Comparison of ENCODE assay signal across 7 cellular contexts in genomic region chr2:55311444-55311870, GRCh38. TPM values are rescaled to one million over a fixed set of nuclear protein-coding genes. Genes with fewer than 3 reads are reported as not detected.
A peak's percentile ranks its signal among the peaks of the same experiment; 100 is the strongest.
DNase-seq lines count a peak whose midpoint lies in the region; ATAC-seq and TF ChIP-seq lines count a peak whose summit lies in the region.

No MANE protein-coding gene starts in this region.

- no peaks in the 10 kb centered on the region for H3K9me3 Mint-ChIP-seq in chondrocyte (ENCODE audit: low read depth)
- no peaks in the 10 kb centered on the region for H3K9me3 Mint-ChIP-seq in CD8-positive, alpha-beta memory T cell

- DNase-seq in Jurkat, Clone E6-1 (ENCODE audit: low read depth, low spot score): peak; percentile 2
- DNase-seq in chondrocyte (ENCODE audit: low spot score) (no peak), spleen (no peak), NCI-H1930 (lab: John Stamatoyannopoulos, UW) (no peak)
- no peak for DNase-seq in CD8-positive, alpha-beta memory T cell

- peaks cover 25% of the 10 kb centered on the region for H3K36me3 Mint-ChIP-seq in chondrocyte (ENCODE audit: low read depth)
- peaks cover 0 to 30% (median 14%) of the 10 kb centered on the region in 3 donors for H3K36me3 Mint-ChIP-seq in CD8-positive, alpha-beta memory T cell

- no peak overlapping the region for H3K4me3 ChIP-seq in Jurkat, Clone E6-1 (ENCODE audit: low read length)
- H3K4me3 ChIP-seq in CD8-positive, alpha-beta memory T cell (ENCODE audit: low read length): no peak overlapping the region
- no peak overlapping the region for H3K4me3 ChIP-seq in spleen

- no peak for TF ChIP-seq POLR2A in spleen (IDR thresholded peaks at IDR 0.05)

- ATAC-seq in GM18499 (IDR thresholded peaks at IDR 0.05; ENCODE audit: insufficient read depth, unreplicated experiment) (peak; percentile 93), GM21737 (IDR thresholded peaks at IDR 0.05; ENCODE audit: unreplicated experiment) (peak; percentile 89)

- intact Hi-C loops in spleen (cut with DNase I; ENCODE audit: low total_unique reads): no loop called here

- H3K9me3 ChIP-seq in CD8-positive, alpha-beta memory T cell (ENCODE audit: low read length): no peaks in the 10 kb centered on the region
- H3K9me3 ChIP-seq in spleen: no peaks in the 10 kb centered on the region

- TF ChIP-seq CTCF in chondrocyte (IDR thresholded peaks at IDR 0.05) (peak; percentile 38), spleen (IDR thresholded peaks at IDR 0.05 in 8 of 11, conservative IDR thresholded peaks at IDR 0.05 in 3 of 11) (no peak)

- no peak overlapping the region for H3K27ac Mint-ChIP-seq in chondrocyte (ENCODE audit: unreplicated experiment)
- H3K27ac Mint-ChIP-seq in CD8-positive, alpha-beta memory T cell: peak overlapping the region in 1 of 8 donors; percentile 56

- no peak overlapping the region for H3K27ac ChIP-seq in CD8-positive, alpha-beta memory T cell (ENCODE audit: low read depth, low read length)
- no peak overlapping the region for H3K27ac ChIP-seq in spleen

- POLR2A ChIA-PET in CD8-positive, alpha-beta memory T cell (lab: Charles Lee): no interaction called here

- no peaks in the 10 kb centered on the region for H3K36me3 ChIP-seq in CD8-positive, alpha-beta memory T cell (ENCODE audit: insufficient read depth, low read length)
- H3K36me3 ChIP-seq in spleen: peaks cover 0 to 91% (median 9%) of the 10 kb centered on the region in 6 donors

- peaks cover 3% of the 10 kb centered on the region for H3K4me1 Mint-ChIP-seq in chondrocyte (ENCODE audit: low read depth)
- H3K4me1 Mint-ChIP-seq in CD8-positive, alpha-beta memory T cell: no peaks in the 10 kb centered on the region

- CTCF ChIA-PET in CD8-positive, alpha-beta memory T cell (lab: Charles Lee): interaction anchor here (1.2 kb wide), 1 partner anchor 207 kb away, joined by 3 read pairs; the partner anchor contains the start of gene CFAP36

- H3K27me3 Mint-ChIP-seq in chondrocyte (ENCODE audit: low read depth): no peaks in the 10 kb centered on the region
- no peaks in the 10 kb centered on the region for H3K27me3 Mint-ChIP-seq in CD8-positive, alpha-beta memory T cell

- no peak overlapping the region for H3K4me3 Mint-ChIP-seq in chondrocyte (ENCODE audit: unreplicated experiment)
- no peak overlapping the region for H3K4me3 Mint-ChIP-seq in CD8-positive, alpha-beta memory T cell

- H3K27me3 ChIP-seq in CD8-positive, alpha-beta memory T cell (ENCODE audit: insufficient read depth, low read length, poor library complexity, severe bottlenecking): no peaks in the 10 kb centered on the region
- H3K27me3 ChIP-seq in spleen (replicated peaks in 1 of 7): no peaks in the 10 kb centered on the region

- WGBS in spleen, 5 donors: 56 to 85% (median 79%) methylated on average over 1 of the region's 1 CpG

- H3K4me1 ChIP-seq in CD8-positive, alpha-beta memory T cell (ENCODE audit: insufficient read depth, low read length): no peaks in the 10 kb centered on the region
- H3K4me1 ChIP-seq in spleen: peaks cover 0 to 5% (median 0%) of the 10 kb centered on the region in 6 donors

RNA-seq across cellular contexts. Expression of gene MTIF2, which starts 42.4 kb away (rescaled TPM):
- polyA plus RNA-seq in Jurkat, Clone E6-1 (2012; ENCODE audit: insufficient read depth, insufficient read length): 35.2 TPM
- total RNA-seq in chondrocyte (18.3 to 20.6 TPM (median 20.5 TPM) in 3 replicates), spleen (10 to 100 TPM; 18.4 to 28.5 (median 23.8) TPM)
- 10 to 100 TPM; 58.3 to 58.9 TPM for total RNA-seq in CD8-positive, alpha-beta memory T cell
- 19.5 TPM for polyA plus RNA-seq in CD8-positive, alpha-beta memory T cell
- polyA plus RNA-seq in spleen: 10 to 100 TPM; 19.4 to 22.4 (median 20.4) TPM
